Comparison of ENCODE assay signal across 1 cellular context in genomic region chr5:170348069-170348702, GRCh38.
TF ChIP-seq lines count a peak whose summit lies in the region.

No MANE protein-coding gene starts in this region.

TF ChIP-seq in GM23338, 12 proteins besides CTCF, POLR2A, EP300 and RAD21:
- TF ChIP-seq, protein P1, sequence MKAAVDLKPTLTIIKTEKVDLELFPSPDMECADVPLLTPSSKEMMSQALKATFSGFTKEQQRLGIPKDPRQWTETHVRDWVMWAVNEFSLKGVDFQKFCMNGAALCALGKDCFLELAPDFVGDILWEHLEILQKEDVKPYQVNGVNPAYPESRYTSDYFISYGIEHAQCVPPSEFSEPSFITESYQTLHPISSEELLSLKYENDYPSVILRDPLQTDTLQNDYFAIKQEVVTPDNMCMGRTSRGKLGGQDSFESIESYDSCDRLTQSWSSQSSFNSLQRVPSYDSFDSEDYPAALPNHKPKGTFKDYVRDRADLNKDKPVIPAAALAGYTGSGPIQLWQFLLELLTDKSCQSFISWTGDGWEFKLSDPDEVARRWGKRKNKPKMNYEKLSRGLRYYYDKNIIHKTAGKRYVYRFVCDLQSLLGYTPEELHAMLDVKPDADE (IDR thresholded peaks at IDR 0.05), result no peak
